Comparison of ENCODE assay signal across 1 cellular context in the genomic region with DNA sequence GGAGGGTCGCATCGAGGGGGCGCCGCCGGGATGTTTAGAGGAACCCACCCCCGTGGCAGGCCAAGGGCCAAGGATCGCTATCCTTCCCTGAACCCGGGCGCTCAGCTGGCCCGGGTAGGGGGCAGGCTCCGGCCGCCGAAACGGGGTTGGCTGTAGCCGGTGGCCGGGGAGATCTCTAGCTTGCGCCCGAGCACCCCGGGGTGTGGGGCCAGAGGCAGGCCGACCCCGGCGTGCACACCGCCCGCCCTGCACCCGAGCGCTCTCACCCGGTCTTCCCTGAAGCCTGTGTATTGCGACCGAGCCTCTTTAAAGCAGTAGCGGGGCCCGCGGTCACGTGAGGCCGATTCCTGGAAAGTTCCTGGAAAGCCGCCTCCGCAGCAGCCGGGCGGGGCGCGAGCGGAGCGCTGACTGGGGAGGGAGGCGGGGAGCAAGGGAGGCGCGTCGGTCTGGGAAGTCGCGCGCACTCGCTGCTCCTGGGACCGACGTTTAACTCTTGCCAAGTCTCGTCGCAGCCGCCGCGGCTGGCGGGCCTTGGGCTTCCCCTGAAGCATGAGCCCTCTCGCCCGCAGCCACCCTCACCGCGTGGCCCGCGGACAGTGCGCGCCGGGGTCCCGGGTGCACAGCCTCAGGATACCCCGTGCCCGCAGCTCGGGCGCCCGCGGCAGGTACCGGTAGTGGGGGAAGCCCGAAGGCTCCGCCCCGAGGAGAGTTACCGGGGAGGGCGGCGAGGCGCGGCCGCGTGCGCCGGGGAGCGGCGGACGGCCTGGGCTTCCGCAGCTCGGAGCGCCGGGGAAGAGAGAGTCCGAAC.
TF ChIP-seq lines count a peak whose summit lies in the region.

No MANE protein-coding gene starts in this region.

TF ChIP-seq in H1, 55 proteins besides CTCF, POLR2A, EP300 and RAD21 (continued from another document):
- TF ChIP-seq SIX5 (IDR thresholded peaks at IDR 0.05; ENCODE audit: low read depth, low read length): no peak
